Comparison of ENCODE assay signal across 9 cellular contexts in the genomic region with DNA sequence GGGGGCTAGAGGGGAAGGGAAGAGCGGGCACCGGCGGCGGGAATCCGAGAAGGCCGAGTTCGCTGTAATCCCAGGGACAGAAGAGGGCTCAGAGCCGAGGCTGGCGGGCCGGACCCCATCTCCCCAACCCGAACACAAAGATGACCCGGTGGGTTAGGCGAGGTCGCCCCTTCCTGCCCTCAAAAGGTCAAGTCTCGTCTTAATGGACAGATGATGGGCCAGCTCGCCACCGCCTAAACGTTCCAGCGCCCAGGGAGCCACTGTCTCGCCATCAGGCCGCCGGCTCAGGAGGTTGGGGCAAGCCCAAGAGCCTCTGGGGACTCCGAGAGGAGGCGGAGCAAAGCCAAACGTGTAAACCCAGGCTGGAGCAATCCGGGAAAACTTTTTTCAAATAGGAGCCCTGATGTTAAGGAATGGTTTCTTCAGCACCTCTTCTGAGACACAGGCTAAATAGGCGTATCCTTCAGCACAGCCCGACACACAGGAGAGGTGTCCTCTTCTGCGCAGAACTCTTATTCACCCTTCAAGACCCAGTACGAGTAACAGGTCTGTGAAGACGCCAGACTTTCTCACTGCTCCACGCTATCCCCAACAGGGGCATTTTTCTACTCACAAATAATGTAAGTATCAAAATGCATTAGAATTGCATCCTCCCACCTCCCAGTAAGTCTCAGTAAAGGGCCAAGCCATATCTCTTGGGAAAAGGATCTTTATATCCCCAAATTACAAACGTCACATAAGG. TPM values are rescaled to one million over a fixed set of nuclear protein-coding genes. Genes with fewer than 3 reads are reported as not detected.
DNase-seq lines count a peak whose midpoint lies in the region; ATAC-seq and TF ChIP-seq lines count a peak whose summit lies in the region.
"Had no signal": no experiment of that assay in that cellular context is flagged by ENCODE, and none has a peak within 500 bp of the region (broad histone marks: within the 10 kb centered on the region; RNA-seq: fewer than 3 reads in every experiment).

No MANE protein-coding gene starts in this region.

- H3K27me3 Mint-ChIP-seq in activated CD8-positive, alpha-beta T cell treated with anti-CD3 and anti-CD28 coated beads for 36 hours = peaks cover 62% of the 10 kb centered on the region

- H3K4me1 Mint-ChIP-seq in activated CD8-positive, alpha-beta T cell treated with anti-CD3 and anti-CD28 coated beads for 36 hours (ENCODE audit: low read depth) = peaks cover 15% of the 10 kb centered on the region

- no peak overlapping the region for H3K9ac ChIP-seq in iPS-15b (ENCODE audit: low read depth, low read length)

- H3K36me3 Mint-ChIP-seq in activated CD8-positive, alpha-beta T cell treated with anti-CD3 and anti-CD28 coated beads for 36 hours (ENCODE audit: low read depth) = peaks cover 6% of the 10 kb centered on the region

- H3K27ac Mint-ChIP-seq in activated CD8-positive, alpha-beta T cell treated with anti-CD3 and anti-CD28 coated beads for 36 hours = no peak overlapping the region

- no peaks in the 10 kb centered on the region for H3K9me3 Mint-ChIP-seq in activated CD8-positive, alpha-beta T cell treated with anti-CD3 and anti-CD28 coated beads for 36 hours

- no peak for ATAC-seq in activated CD8-positive, alpha-beta T cell treated with anti-CD3 and anti-CD28 coated beads for 36 hours
- no peak for ATAC-seq in HG02840 (IDR thresholded peaks at IDR 0.05; ENCODE audit: low FRiP score, unreplicated experiment)

- intact Hi-C loops in activated CD8-positive, alpha-beta T cell treated with anti-CD3 and anti-CD28 coated beads for 36 hours (cut with micrococcal nuclease) = loop anchor here (2.0 to 5.0 kb wide), 2 partner anchors 15 to 48 kb away; a partner anchor contains a TSS
- intact Hi-C loops in spleen (cut with DNase I; ENCODE audit: low total_unique reads) = no loop called here

- CTCF ChIA-PET in activated CD8-positive, alpha-beta T cell treated with anti-CD3 and anti-CD28 coated beads for 36 hours (lab: Charles Lee) = interaction anchor here (0.7 kb wide), 1 partner anchor 23 kb away, joined by 4 read pairs; no protein-coding TSS in a partner anchor

- TF ChIP-seq CTCF in activated CD8-positive, alpha-beta T cell treated with anti-CD3 and anti-CD28 coated beads for 36 hours (IDR thresholded peaks at IDR 0.05) = no peak
- TF ChIP-seq CTCF in spleen (IDR thresholded peaks at IDR 0.05 in 8 of 11, conservative IDR thresholded peaks at IDR 0.05 in 3 of 11) = no peak

- H3K36me3 ChIP-seq in iPS-15b (ENCODE audit: control insufficient read depth, insufficient read depth, low read length) (no peaks in the 10 kb centered on the region), spleen (peaks cover 0 to 13% (median 1%) of the 10 kb centered on the region in 6 donors)

- peak; percentile 54 for DNase-seq in DMS 273 (lab: John Stamatoyannopoulos, UW; ENCODE audit: unreplicated experiment)
- no peak for DNase-seq in DMS 273 treated with DMSO at 0.1 percent for 48 hours (lab: John Stamatoyannopoulos, UW)
- no peak for DNase-seq in activated CD8-positive, alpha-beta T cell treated with anti-CD3 and anti-CD28 coated beads for 36 hours
- DNase-seq in spleen = peak; percentile 74
- no peak for DNase-seq in inferior parietal cortex (ENCODE audit: extremely low spot score)
- DNase-seq in GM19238 (ENCODE audit: insufficient read length, low spot score) = no peak

- H3K27me3 ChIP-seq in iPS-15b (ENCODE audit: control insufficient read depth, insufficient read depth, low read length) = peaks cover 79% of the 10 kb centered on the region
- H3K27me3 ChIP-seq in spleen (replicated peaks in 1 of 7) = peaks cover 11 to 73% (median 60%) of the 10 kb centered on the region in 7 donors

- WGBS in spleen, 5 donors = 15 to 24% (median 18%) methylated on average over 31 to 33 of the region's 33 CpGs

- no peaks in the 10 kb centered on the region for H3K9me3 ChIP-seq in iPS-15b (ENCODE audit: control insufficient read depth, insufficient read depth, low read length)
- H3K9me3 ChIP-seq in spleen = no peaks in the 10 kb centered on the region

- POLR2A ChIA-PET in activated CD8-positive, alpha-beta T cell treated with anti-CD3 and anti-CD28 coated beads for 36 hours (lab: Charles Lee) = no interaction called here

- no peak for TF ChIP-seq POLR2A in spleen (IDR thresholded peaks at IDR 0.05)

- peak overlapping the region; percentile 56 for H3K4me3 Mint-ChIP-seq in activated CD8-positive, alpha-beta T cell treated with anti-CD3 and anti-CD28 coated beads for 36 hours

- H3K4me3 ChIP-seq in iPS-15b (ENCODE audit: low read depth, low read length) (peak overlapping the region; percentile 60), spleen (peak overlapping the region; percentile 31 to 68 (median 42))

- peaks cover 22% of the 10 kb centered on the region for H3K4me1 ChIP-seq in iPS-15b (ENCODE audit: control insufficient read depth, insufficient read depth, low read length)
- peaks cover 16 to 44% (median 31%) of the 10 kb centered on the region in 6 donors for H3K4me1 ChIP-seq in spleen

- no peak overlapping the region for H3K27ac ChIP-seq in spleen
- H3K27ac ChIP-seq: 22Rv1 had no signal

RNA-seq across cellular contexts. Expression of a gene that starts 6.3 kb away (rescaled TPM):
- total RNA-seq in activated CD8-positive, alpha-beta T cell treated with anti-CD3 and anti-CD28 coated beads for 36 hours = under 1 TPM; 0.07 to 0.20 TPM
- under 1 TPM in 1 of 7 donors, not detected in 6; 0.07 TPM for total RNA-seq in spleen
- polyA plus RNA-seq in spleen = under 1 TPM; 0.03 to 0.17 (median 0.09) TPM

RNA-seq across cellular contexts. Expression of a gene that starts 49.3 kb away (rescaled TPM):
- total RNA-seq in activated CD8-positive, alpha-beta T cell treated with anti-CD3 and anti-CD28 coated beads for 36 hours = 10 to 100 TPM; 17.5 to 19.1 TPM
- 10 to 100 TPM; 11.5 to 14.7 (median 12.9) TPM for total RNA-seq in spleen
- polyA plus RNA-seq in spleen = 1 to 10 TPM; 4.1 to 7.0 (median 5.0) TPM

Comparison
In these comparisons a context has a peak if more than half of its experiments do, and no peak if none do; other contexts are left out.
1. DNase-seq: peak in DMS 273 (single experiment) and spleen (single experiment); none in DMS 273 treated with DMSO at 0.1 percent for 48 hours (single experiment), activated CD8-positive, alpha-beta T cell treated with anti-CD3 and anti-CD28 coated beads for 36 hours (single experiment), inferior parietal cortex (single experiment) and GM19238 (single experiment).